10 cellular contexts compared by ENCODE assay signal in the genomic region with DNA sequence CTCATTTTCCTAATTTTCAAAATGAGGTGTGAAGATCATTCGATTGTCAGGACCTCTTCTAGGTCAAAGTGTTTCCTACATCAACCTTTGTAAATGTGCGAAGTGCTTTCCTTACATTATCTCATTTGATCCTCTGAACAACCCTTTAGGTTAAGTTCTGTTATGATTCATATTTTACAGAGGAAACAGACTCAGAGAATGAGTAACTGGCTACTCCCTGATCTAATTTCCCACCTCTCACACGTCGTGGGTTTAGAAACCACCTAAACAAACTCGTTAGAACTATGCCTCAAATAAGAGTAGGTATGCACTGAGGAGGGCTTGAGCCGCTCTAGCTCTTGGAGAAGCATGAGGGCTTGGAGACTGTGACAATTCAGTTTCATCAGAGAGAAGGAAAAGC.
DNase-seq lines count a peak whose midpoint lies in the region; ATAC-seq lines count a peak whose summit lies in the region.
"Had no signal": no experiment of that assay in that cellular context is flagged by ENCODE, and none has a peak within 500 bp of the region (broad histone marks: within the 10 kb centered on the region; RNA-seq: fewer than 3 reads in every experiment).

No MANE protein-coding gene starts in this region.

- peaks cover 4% of the 10 kb centered on the region for H3K36me3 Mint-ChIP-seq in activated T-helper 1 cell treated with anti-CD3 and anti-CD28 coated beads, Interleukin-12 subunit alpha, Interleukin-12 subunit beta, Interleukin-2, Interleukin-4 antibody, amounts not matched to agents 30 ng/mL and 10 ng/mL and 1 ng/mL, durations not matched to agents 14 hours and 24 hours and 36 hours (ENCODE audit: low read depth)
- H3K36me3 Mint-ChIP-seq: brain had no signal

- peaks cover 4% of the 10 kb centered on the region for H3K9me3 Mint-ChIP-seq in activated T-helper 1 cell treated with anti-CD3 and anti-CD28 coated beads, Interleukin-12 subunit alpha, Interleukin-12 subunit beta, Interleukin-2, Interleukin-4 antibody, amounts not matched to agents 30 ng/mL and 10 ng/mL and 1 ng/mL, durations not matched to agents 14 hours and 24 hours and 36 hours

- no peaks in the 10 kb centered on the region for H3K27me3 Mint-ChIP-seq in activated T-helper 1 cell treated with anti-CD3 and anti-CD28 coated beads, Interleukin-12 subunit alpha, Interleukin-12 subunit beta, Interleukin-2, Interleukin-4 antibody, amounts not matched to agents 30 ng/mL and 10 ng/mL and 1 ng/mL, durations not matched to agents 14 hours and 24 hours and 36 hours (ENCODE audit: insufficient read depth)

- intact Hi-C loops in activated T-helper 1 cell treated with anti-CD3 and anti-CD28 coated beads, Interleukin-12 subunit alpha, Interleukin-12 subunit beta, Interleukin-2, Interleukin-4 antibody, amounts not matched to agents 30 ng/mL and 10 ng/mL and 1 ng/mL, durations not matched to agents 14 hours and 24 hours and 36 hours (cut with micrococcal nuclease), result loop anchor here (1.0 to 5.0 kb wide), 10 partner anchors 15 to 700 kb away; a partner anchor contains a TSS

- H3K4me1 Mint-ChIP-seq in activated T-helper 1 cell treated with anti-CD3 and anti-CD28 coated beads, Interleukin-12 subunit alpha, Interleukin-12 subunit beta, Interleukin-2, Interleukin-4 antibody, amounts not matched to agents 30 ng/mL and 10 ng/mL and 1 ng/mL, durations not matched to agents 14 hours and 24 hours and 36 hours (ENCODE audit: low read depth), result peaks cover 22% of the 10 kb centered on the region

- peak overlapping the region; percentile 38 for H3K4me3 Mint-ChIP-seq in activated T-helper 1 cell treated with anti-CD3 and anti-CD28 coated beads, Interleukin-12 subunit alpha, Interleukin-12 subunit beta, Interleukin-2, Interleukin-4 antibody, amounts not matched to agents 30 ng/mL and 10 ng/mL and 1 ng/mL, durations not matched to agents 14 hours and 24 hours and 36 hours
- H3K4me3 Mint-ChIP-seq: brain had no signal

- H3K27ac Mint-ChIP-seq in activated T-helper 1 cell treated with anti-CD3 and anti-CD28 coated beads, Interleukin-12 subunit alpha, Interleukin-12 subunit beta, Interleukin-2, Interleukin-4 antibody, amounts not matched to agents 30 ng/mL and 10 ng/mL and 1 ng/mL, durations not matched to agents 14 hours and 24 hours and 36 hours, result peak overlapping the region; percentile 85
- H3K27ac Mint-ChIP-seq: brain had no signal

- peak; percentile 21 for DNase-seq in activated T-helper 1 cell treated with anti-CD3 and anti-CD28 coated beads, Interleukin-12 subunit alpha, Interleukin-12 subunit beta, Interleukin-2, Interleukin-4 antibody, amounts not matched to agents 30 ng/mL and 10 ng/mL and 1 ng/mL, durations not matched to agents 14 hours and 24 hours and 36 hours (ENCODE audit: low spot score)
- DNase-seq in stimulated activated CD4-positive, alpha-beta T cell treated with anti-CD3 and anti-CD28 coated beads, Interleukin-15, amount 100 ng/mL, for 24 hours, result peak; percentile 51
- DNase-seq in middle frontal gyrus (ENCODE audit: extremely low spot score, low spot score), result no peak
- no peak for DNase-seq in NCI-H524 (lab: John Stamatoyannopoulos, UW)
- DNase-seq: DMS79, Peyer's patch had no signal

- peak; percentile 50 for ATAC-seq in GM18519 (IDR thresholded peaks at IDR 0.05; ENCODE audit: low FRiP score, unreplicated experiment)
- peak; percentile 62 for ATAC-seq in HG02852 (IDR thresholded peaks at IDR 0.05; ENCODE audit: unreplicated experiment)
- ATAC-seq in HG03354 (IDR thresholded peaks at IDR 0.05; ENCODE audit: poor library complexity, severe bottlenecking, unreplicated experiment), result no peak

Comparison
In these comparisons a context has a peak if more than half of its experiments do, and no peak if none do; other contexts are left out.
1. DNase-seq: peak in activated T-helper 1 cell treated with anti-CD3 and anti-CD28 coated beads, Interleukin-12 subunit alpha, Interleukin-12 subunit beta, Interleukin-2, Interleukin-4 antibody, amounts not matched to agents 30 ng/mL and 10 ng/mL and 1 ng/mL, durations not matched to agents 14 hours and 24 hours and 36 hours (single experiment) and stimulated activated CD4-positive, alpha-beta T cell treated with anti-CD3 and anti-CD28 coated beads, Interleukin-15, amount 100 ng/mL, for 24 hours (single experiment); none in middle frontal gyrus (single experiment) and NCI-H524 (0 of 2).